In genomic region chr4:1187182-1187581, GRCh38 we compare ENCODE assay signal across 13 cellular contexts. TPM values are rescaled to one million over a fixed set of nuclear protein-coding genes. Genes with fewer than 3 reads are reported as not detected.
DNase-seq lines count a peak whose midpoint lies in the region; ATAC-seq, FAIRE-seq and TF ChIP-seq lines count a peak whose summit lies in the region.
"Had no signal": no experiment of that assay in that cellular context is flagged by ENCODE, and none has a peak within 500 bp of the region (broad histone marks: within the 10 kb centered on the region; RNA-seq: fewer than 3 reads in every experiment).

No MANE protein-coding gene starts in this region.

- TF ChIP-seq POLR2A in GM12891 (IDR thresholded peaks at IDR 0.05; ENCODE audit: low read depth, low read length) = no peak
- TF ChIP-seq POLR2A in H54 (IDR thresholded peaks at IDR 0.05; ENCODE audit: low read depth, low read length) = no peak
- TF ChIP-seq POLR2A in spleen (IDR thresholded peaks at IDR 0.05) = no peak

- DNase-seq in GM12891 (ENCODE audit: insufficient read length, low spot score) (no peak), RKO (ENCODE audit: low spot score) (peak; percentile 14), iris pigment epithelial cell (ENCODE audit: low read depth) (peak; percentile 77), frontal cortex (ENCODE audit: low spot score in 2 of 2) (no peak), G401 (ENCODE audit: low spot score) (no peak), H54 (ENCODE audit: insufficient read length, low spot score) (no peak), spleen (no peak)
- DNase-seq: MG63 had no signal

- 22 to 36% (median 24%) methylated on average over 1 of the region's 1 CpG for WGBS in spleen, 5 donors

- H3K36me3 ChIP-seq in spleen = no peaks in the 10 kb centered on the region
- H3K36me3 ChIP-seq: esophagus muscularis mucosa had no signal

- peak overlapping the region in 4 of 8 donors; percentile 9 to 42 (median 34) for H3K27ac ChIP-seq in spleen
- H3K27ac ChIP-seq: esophagus muscularis mucosa, SK-N-MC had no signal

- intact Hi-C loops in spleen (cut with DNase I; ENCODE audit: low total_unique reads) = no loop called here

- in situ Hi-C loops in G401 (cut with HindIII; ENCODE audit: low sequenced_read_pairs) = no loop called here

- no peak overlapping the region for H3K4me3 ChIP-seq in spleen
- H3K4me3 ChIP-seq: esophagus muscularis mucosa, MG63, SK-N-MC had no signal

- FAIRE-seq in GM12891 (lab: Jason Lieb, UNC) = peak; percentile 81
- FAIRE-seq in frontal cortex (lab: Jason Lieb, UNC) = no peak
- no peak for FAIRE-seq in H54 (lab: Jason Lieb, UNC)
- FAIRE-seq: G401.6, urothelium cell line had no signal

- H3K4me1 ChIP-seq in spleen = peaks cover 8 to 66% (median 34%) of the 10 kb centered on the region in 6 donors

- no peak for TF ChIP-seq CTCF in spleen (IDR thresholded peaks at IDR 0.05 in 8 of 11, conservative IDR thresholded peaks at IDR 0.05 in 3 of 11)

- ATAC-seq in GM21526 (IDR thresholded peaks at IDR 0.05; ENCODE audit: low FRiP score, unreplicated experiment) = peak; percentile 59

- H3K27me3 ChIP-seq in spleen (replicated peaks in 1 of 7) = no peaks in the 10 kb centered on the region
- H3K27me3 ChIP-seq: esophagus muscularis mucosa, MG63 had no signal

- H3K9me3 ChIP-seq in spleen = no peaks in the 10 kb centered on the region
- H3K9me3 ChIP-seq: esophagus muscularis mucosa had no signal

TF ChIP-seq in GM12891, 5 proteins besides CTCF, POLR2A, EP300 and RAD21:
- TF ChIP-seq POLR2AphosphoS5 (IDR thresholded peaks at IDR 0.05; ENCODE audit: low read depth, low read length) (no peak), POU2F2 (IDR thresholded peaks at IDR 0.05; ENCODE audit: low read depth, low read length) (no peak), SPI1 (IDR thresholded peaks at IDR 0.05; ENCODE audit: low read depth, low read length) (no peak), TAF1 (IDR thresholded peaks at IDR 0.05; ENCODE audit: low read depth, low read length) (no peak), PAX5 (IDR thresholded peaks at IDR 0.05; ENCODE audit: insufficient read depth, low read length, severe bottlenecking) (no peak)
TF ChIP-seq in GM12891: peak in this region for 0.

RNA-seq across cellular contexts. Expression of gene SPON2, which starts 14.8 kb away (rescaled TPM):
- polyA plus RNA-seq in GM12891 (2012; ENCODE audit: low read depth, missing spikeins) = 2.4 TPM
- total RNA-seq in frontal cortex (6.1 TPM), spleen (10 to 100 TPM; 15.5 to 51.3 (median 43.7) TPM)
- 3.2 TPM in 1 of 2 replicates, not detected in the other for total RNA-seq in G401 (2014; rRNA removed; shearing (Covaris generic))
- polyA plus RNA-seq in spleen = 10 to 100 TPM in 2 of 3 donors, 1 to 10 TPM in 1; 8.3 to 29.8 (median 11.7) TPM

Comparison
In these comparisons a context has a peak if more than half of its experiments do, and no peak if none do; other contexts are left out.
1. DNase-seq: peak in RKO (single experiment) and iris pigment epithelial cell (single experiment); none in GM12891 (single experiment), frontal cortex (0 of 2), G401 (single experiment), H54 (single experiment) and spleen (single experiment).